Comparison of ENCODE assay signal across 18 cellular contexts in genomic region chr19:1633269-1633606, GRCh38.
"Had no signal": no experiment of that assay in that cellular context is flagged by ENCODE, and none has a peak within 500 bp of the region (broad histone marks: within the 10 kb centered on the region; RNA-seq: fewer than 3 reads in every experiment).

No MANE protein-coding gene starts in this region.

- ATAC-seq: effector memory CD8-positive, alpha-beta T cell; gastroesophageal sphincter; left ventricle myocardium superior; naive thymus-derived CD8-positive, alpha-beta T cell had no signal

- H3K9me3 ChIP-seq: esophagus squamous epithelium, gastroesophageal sphincter, right atrium auricular region had no signal

- H3K27me3 Mint-ChIP-seq: central memory CD8-positive, alpha-beta T cell; effector memory CD8-positive, alpha-beta T cell; naive thymus-derived CD8-positive, alpha-beta T cell; type B pancreatic cell had no signal

- H3K27me3 ChIP-seq: esophagus squamous epithelium, gastroesophageal sphincter, right atrium auricular region had no signal

- H3K36me3 ChIP-seq: right atrium auricular region had no signal

- DNase-seq: effector memory CD8-positive, alpha-beta T cell; esophagus squamous epithelium; foreskin fibroblast; glutamatergic neuron; immature natural killer cell; left ventricle myocardium superior; mesenchymal stem cell; naive thymus-derived CD8-positive, alpha-beta T cell; posterior cingulate gyrus; stimulated activated CD4-positive, alpha-beta T cell treated with anti-CD3 and anti-CD28 coated beads, Interleukin-2, amount 100 ng/mL, for 24 hours; stimulated activated CD4-positive, alpha-beta T cell treated with anti-CD3 and anti-CD28 coated beads, Interleukin-4, amount 100 ng/mL, for 4 hours; stimulated activated naive CD4-positive, alpha-beta T cell treated with Interleukin-2 at 50 U/mL for 16 hours had no signal

- H3K9me3 Mint-ChIP-seq: central memory CD8-positive, alpha-beta T cell; effector memory CD8-positive, alpha-beta T cell; immature natural killer cell; naive thymus-derived CD8-positive, alpha-beta T cell; type B pancreatic cell had no signal

- H3K4me3 ChIP-seq: esophagus squamous epithelium, gastroesophageal sphincter, lung, right atrium auricular region had no signal

- H3K27ac Mint-ChIP-seq: immature natural killer cell, type B pancreatic cell had no signal

- H3K4me1 ChIP-seq: esophagus squamous epithelium, gastroesophageal sphincter, right atrium auricular region had no signal

- H3K27ac ChIP-seq: epithelial cell of prostate, esophagus squamous epithelium, gastroesophageal sphincter, right atrium auricular region had no signal

- H3K4me3 Mint-ChIP-seq: central memory CD8-positive, alpha-beta T cell; effector memory CD8-positive, alpha-beta T cell; immature natural killer cell; naive thymus-derived CD8-positive, alpha-beta T cell; type B pancreatic cell had no signal
